Comparison of ENCODE assay signal across 8 cellular contexts in the genomic region with DNA sequence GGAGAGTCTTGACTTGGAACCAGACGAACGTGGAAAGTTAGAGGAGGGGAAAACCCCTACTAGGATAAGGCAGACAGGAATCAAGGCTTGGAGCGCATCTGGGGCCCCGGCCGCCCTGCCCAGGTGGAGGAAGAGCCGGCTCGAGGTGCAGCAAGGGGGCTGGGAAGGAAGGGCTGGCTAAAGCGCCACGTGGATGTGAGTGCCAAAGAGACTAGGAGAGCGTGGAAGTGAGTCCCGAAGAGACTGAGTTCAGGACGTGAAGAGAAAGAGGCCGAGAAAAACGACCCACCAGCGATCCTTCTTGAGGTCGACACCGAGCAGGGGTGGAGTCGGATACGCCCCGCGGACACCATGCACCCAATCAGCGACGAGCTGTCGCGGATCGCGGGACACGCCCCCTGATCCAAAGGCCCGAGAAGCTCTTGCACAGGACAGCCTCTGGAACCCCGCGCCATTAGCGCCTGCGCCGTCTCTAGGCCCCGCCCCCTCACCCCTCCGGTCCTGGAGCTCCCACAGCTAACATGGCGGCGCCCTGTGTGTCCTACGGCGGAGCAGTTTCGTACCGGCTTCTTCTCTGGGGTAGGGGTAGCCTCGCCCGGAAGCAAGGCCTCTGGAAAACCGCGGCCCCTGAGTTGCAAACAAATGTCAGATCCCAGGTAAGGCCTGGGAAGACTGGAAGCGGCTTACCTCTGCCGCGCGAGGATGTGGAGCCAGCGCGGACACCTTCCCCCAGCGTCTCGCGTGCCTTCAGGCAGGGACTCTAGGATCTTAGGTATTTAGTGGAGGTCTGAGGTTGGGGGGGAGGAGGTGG.
DNase-seq lines count a peak whose midpoint lies in the region; ATAC-seq lines count a peak whose summit lies in the region.

A gene (plus strand): TSS at position 498 of the 811 bp plus-strand sequence. CDS start 24 bp downstream, at position 522.

- ATAC-seq in GM19023 (IDR thresholded peaks at IDR 0.05; ENCODE audit: unreplicated experiment) (peak; percentile 99), HG03280 (IDR thresholded peaks at IDR 0.05; ENCODE audit: unreplicated experiment) (peak; percentile 100)

- DNase-seq in AG08396 (ENCODE audit: low spot score) (peak; percentile 98), NCI-H345 treated with DMSO at 0.1 percent for 48 hours (lab: John Stamatoyannopoulos, UW; ENCODE audit: unreplicated experiment) (peak; percentile 93), inferior parietal cortex (ENCODE audit: extremely low spot score) (peak; percentile 97)
- DNase-seq in activated CD4-positive, CD25-positive, alpha-beta regulatory T cell (lab: John Stamatoyannopoulos, UW) = peak; percentile 95 to 96 (median 96)
- DNase-seq in central memory CD4-positive, alpha-beta T cell = peak; percentile 96
- DNase-seq in stimulated activated CD4-positive, alpha-beta T cell treated with anti-CD3 and anti-CD28 coated beads, Interleukin-12 subunit alpha, Interleukin-12 subunit beta, amount 100 ng/mL, for 24 hours (ENCODE audit: low read depth in 2 of 2) = peak; percentile 94 to 98

Comparison
In these comparisons a context has a peak if more than half of its experiments do, and no peak if none do; other contexts are left out.
1. Peak in every context shown above with its lines: DNase-seq and ATAC-seq.